ENCODE assay signal across 1 cellular context in the genomic region with DNA sequence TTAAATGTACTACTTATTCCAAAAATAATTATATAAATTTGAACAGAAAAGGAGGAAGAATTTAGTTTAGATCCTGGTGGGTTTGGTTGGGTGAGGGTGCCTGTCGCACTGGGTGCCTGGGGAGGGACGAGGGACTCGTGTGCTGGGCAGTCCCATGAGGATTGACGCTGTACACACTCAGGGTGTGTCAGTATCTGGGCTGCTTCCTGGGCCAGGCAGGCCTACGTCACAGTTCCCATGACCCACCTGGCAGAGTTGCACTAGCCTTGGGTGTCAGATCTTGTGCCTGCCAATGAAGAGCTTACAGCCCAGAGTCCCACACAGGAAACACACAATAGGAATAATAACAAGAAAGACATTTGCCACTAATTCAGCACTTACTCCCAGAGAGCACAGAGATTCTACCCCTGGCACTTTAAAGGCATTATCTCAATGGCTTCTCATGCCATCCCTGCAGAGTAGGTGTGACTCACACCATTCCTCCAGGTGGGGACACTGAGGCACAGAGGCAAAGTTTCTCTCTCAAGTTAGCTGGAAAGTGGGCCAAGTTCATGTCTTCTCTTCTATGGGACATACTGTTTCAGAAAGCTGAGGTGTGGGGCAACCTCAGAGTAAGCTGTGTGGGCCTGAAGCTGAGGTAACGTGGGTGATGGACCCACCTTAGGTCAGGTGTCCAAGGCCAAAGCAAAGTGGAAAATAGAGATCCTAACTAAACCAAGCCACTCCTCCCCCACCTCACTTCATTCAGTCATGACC.
TF ChIP-seq lines count a peak whose summit lies in the region.

No MANE protein-coding gene starts in this region.

TF ChIP-seq in HepG2, 621 proteins besides CTCF, POLR2A, EP300 and RAD21 (continued from another document):
- TF ChIP-seq, protein P1, sequence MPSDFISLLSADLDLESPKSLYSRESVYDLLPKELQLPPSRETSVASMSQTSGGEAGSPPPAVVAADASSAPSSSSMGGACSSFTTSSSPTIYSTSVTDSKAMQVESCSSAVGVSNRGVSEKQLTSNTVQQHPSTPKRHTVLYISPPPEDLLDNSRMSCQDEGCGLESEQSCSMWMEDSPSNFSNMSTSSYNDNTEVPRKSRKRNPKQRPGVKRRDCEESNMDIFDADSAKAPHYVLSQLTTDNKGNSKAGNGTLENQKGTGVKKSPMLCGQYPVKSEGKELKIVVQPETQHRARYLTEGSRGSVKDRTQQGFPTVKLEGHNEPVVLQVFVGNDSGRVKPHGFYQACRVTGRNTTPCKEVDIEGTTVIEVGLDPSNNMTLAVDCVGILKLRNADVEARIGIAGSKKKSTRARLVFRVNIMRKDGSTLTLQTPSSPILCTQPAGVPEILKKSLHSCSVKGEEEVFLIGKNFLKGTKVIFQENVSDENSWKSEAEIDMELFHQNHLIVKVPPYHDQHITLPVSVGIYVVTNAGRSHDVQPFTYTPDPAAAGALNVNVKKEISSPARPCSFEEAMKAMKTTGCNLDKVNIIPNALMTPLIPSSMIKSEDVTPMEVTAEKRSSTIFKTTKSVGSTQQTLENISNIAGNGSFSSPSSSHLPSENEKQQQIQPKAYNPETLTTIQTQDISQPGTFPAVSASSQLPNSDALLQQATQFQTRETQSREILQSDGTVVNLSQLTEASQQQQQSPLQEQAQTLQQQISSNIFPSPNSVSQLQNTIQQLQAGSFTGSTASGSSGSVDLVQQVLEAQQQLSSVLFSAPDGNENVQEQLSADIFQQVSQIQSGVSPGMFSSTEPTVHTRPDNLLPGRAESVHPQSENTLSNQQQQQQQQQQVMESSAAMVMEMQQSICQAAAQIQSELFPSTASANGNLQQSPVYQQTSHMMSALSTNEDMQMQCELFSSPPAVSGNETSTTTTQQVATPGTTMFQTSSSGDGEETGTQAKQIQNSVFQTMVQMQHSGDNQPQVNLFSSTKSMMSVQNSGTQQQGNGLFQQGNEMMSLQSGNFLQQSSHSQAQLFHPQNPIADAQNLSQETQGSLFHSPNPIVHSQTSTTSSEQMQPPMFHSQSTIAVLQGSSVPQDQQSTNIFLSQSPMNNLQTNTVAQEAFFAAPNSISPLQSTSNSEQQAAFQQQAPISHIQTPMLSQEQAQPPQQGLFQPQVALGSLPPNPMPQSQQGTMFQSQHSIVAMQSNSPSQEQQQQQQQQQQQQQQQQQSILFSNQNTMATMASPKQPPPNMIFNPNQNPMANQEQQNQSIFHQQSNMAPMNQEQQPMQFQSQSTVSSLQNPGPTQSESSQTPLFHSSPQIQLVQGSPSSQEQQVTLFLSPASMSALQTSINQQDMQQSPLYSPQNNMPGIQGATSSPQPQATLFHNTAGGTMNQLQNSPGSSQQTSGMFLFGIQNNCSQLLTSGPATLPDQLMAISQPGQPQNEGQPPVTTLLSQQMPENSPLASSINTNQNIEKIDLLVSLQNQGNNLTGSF (CRISPR knock-in tag; IDR thresholded peaks at IDR 0.05): peak; percentile 45; the same call in 1 of the 2 replicates
- TF ChIP-seq HNF4A (CRISPR knock-in tag; IDR thresholded peaks at IDR 0.05) (0 out of 2 replicates have a peak, but pooled peaks have one; percentile 13), ZNF552 (CRISPR knock-in tag; IDR thresholded peaks at IDR 0.05; ENCODE audit: borderline replicate concordance) (no peak), MYC (CRISPR knock-in tag; IDR thresholded peaks at IDR 0.05; ENCODE audit: borderline replicate concordance) (0 out of 2 replicates have a peak, but pooled peaks have one; percentile 25)
